In the genomic region with DNA sequence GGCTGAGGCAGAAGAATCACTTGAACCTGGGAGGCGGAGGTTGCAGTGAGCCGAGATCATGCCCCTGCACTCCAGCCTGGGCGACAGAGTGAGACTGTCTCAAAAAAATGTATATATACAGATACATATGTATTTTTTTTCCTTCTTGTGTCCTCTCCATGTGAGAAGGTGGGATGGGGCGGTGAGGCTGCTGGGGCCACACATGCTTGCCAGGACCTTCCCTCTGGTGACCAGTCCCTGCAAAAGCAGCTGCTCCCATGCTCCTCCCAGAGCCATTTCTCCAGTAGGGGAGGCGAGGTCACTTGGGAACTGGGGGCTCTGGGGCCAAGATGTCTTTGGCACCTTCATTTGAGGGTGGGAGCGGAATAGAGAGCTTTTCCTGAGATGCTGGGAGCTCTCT, we compare ENCODE assay signal across 1 cellular context.
TF ChIP-seq lines count a peak whose summit lies in the region.

No MANE protein-coding gene starts in this region.

TF ChIP-seq in IMR-90, 13 proteins besides CTCF, POLR2A, EP300 and RAD21:
- no peak for TF ChIP-seq NFE2L2 (IDR thresholded peaks at IDR 0.05; ENCODE audit: low read depth, low read length)
- TF ChIP-seq RCOR1 (IDR thresholded peaks at IDR 0.05; ENCODE audit: insufficient replicate concordance, low read length): no peak
- TF ChIP-seq CEBPB (IDR thresholded peaks at IDR 0.05; ENCODE audit: low read depth, low read length): no peak
- no peak for TF ChIP-seq MXI1 (IDR thresholded peaks at IDR 0.05; ENCODE audit: borderline replicate concordance, low read depth, low read length)
- TF ChIP-seq, protein P1, sequence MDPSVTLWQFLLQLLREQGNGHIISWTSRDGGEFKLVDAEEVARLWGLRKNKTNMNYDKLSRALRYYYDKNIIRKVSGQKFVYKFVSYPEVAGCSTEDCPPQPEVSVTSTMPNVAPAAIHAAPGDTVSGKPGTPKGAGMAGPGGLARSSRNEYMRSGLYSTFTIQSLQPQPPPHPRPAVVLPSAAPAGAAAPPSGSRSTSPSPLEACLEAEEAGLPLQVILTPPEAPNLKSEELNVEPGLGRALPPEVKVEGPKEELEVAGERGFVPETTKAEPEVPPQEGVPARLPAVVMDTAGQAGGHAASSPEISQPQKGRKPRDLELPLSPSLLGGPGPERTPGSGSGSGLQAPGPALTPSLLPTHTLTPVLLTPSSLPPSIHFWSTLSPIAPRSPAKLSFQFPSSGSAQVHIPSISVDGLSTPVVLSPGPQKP (IDR thresholded peaks at IDR 0.05; ENCODE audit: borderline replicate concordance, low read depth, low read length): no peak
- TF ChIP-seq, protein P2, sequence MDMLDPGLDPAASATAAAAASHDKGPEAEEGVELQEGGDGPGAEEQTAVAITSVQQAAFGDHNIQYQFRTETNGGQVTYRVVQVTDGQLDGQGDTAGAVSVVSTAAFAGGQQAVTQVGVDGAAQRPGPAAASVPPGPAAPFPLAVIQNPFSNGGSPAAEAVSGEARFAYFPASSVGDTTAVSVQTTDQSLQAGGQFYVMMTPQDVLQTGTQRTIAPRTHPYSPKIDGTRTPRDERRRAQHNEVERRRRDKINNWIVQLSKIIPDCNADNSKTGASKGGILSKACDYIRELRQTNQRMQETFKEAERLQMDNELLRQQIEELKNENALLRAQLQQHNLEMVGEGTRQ (IDR thresholded peaks at IDR 0.05; ENCODE audit: low read depth, low read length): no peak
- TF ChIP-seq BHLHE40 (IDR thresholded peaks at IDR 0.05; ENCODE audit: low read depth, low read length): no peak
- TF ChIP-seq RFX5 (IDR thresholded peaks at IDR 0.05; ENCODE audit: low read depth, low read length): no peak
